Comparison of ENCODE assay signal across 29 cellular contexts in genomic region chr9:135655317-135656003, GRCh38. TPM values are rescaled to one million over a fixed set of nuclear protein-coding genes. Genes with fewer than 3 reads are reported as not detected.
"Had no signal": no experiment of that assay in that cellular context is flagged by ENCODE, and none has a peak within 500 bp of the region (broad histone marks: within the 10 kb centered on the region; RNA-seq: fewer than 3 reads in every experiment).

No MANE protein-coding gene starts in this region.

- H3K9ac ChIP-seq: neural progenitor cell, parathyroid adenoma had no signal

- H3K4me2 ChIP-seq: hepatocyte, neural progenitor cell had no signal

- ATAC-seq: left colon, mucosa of descending colon had no signal

- H3K27ac ChIP-seq: colonic mucosa, hepatocyte, neural progenitor cell, parathyroid adenoma, prostate gland, right lobe of liver, spleen had no signal

- H3K4me3 ChIP-seq: colonic mucosa, hepatocyte, mucosa of descending colon, neural progenitor cell, prostate gland, right lobe of liver, spleen had no signal

- H3K36me3 Mint-ChIP-seq: natural killer cell, neural progenitor cell had no signal

- H3K4me1 ChIP-seq: colonic mucosa, neural progenitor cell, parathyroid adenoma, prostate gland, right lobe of liver, spleen had no signal

- H3K79me2 ChIP-seq: hepatocyte, parathyroid adenoma had no signal

- DNase-seq: colonic mucosa; effector CD4-positive, alpha-beta T cell; endodermal cell; erythroblast; foreskin melanocyte; left colon; mammary epithelial cell; mucosa of descending colon; natural killer cell; occipital lobe; right lobe of liver; spleen; stimulated activated CD4-positive, alpha-beta T cell treated with anti-CD3 and anti-CD28 coated beads, Interleukin-2, amount 100 ng/mL, for 24 hours; stimulated activated CD4-positive, alpha-beta T cell treated with anti-CD3 and anti-CD28 coated beads, Interleukin-4, amount 100 ng/mL, for 4 hours; stimulated activated naive CD4-positive, alpha-beta T cell treated with Interleukin-2 at 50 U/mL for 16 hours; trophoblast cell had no signal

- H3K27me3 ChIP-seq: colonic mucosa, hepatocyte, neural progenitor cell, right lobe of liver had no signal

- H2AFZ ChIP-seq: hepatocyte, neural progenitor cell, parathyroid adenoma had no signal

- H3K36me3 ChIP-seq: colonic mucosa, neural progenitor cell, prostate gland, right lobe of liver, spleen had no signal

- H3K4me3 Mint-ChIP-seq: endodermal cell, natural killer cell, neural progenitor cell had no signal

- H3K9me3 ChIP-seq: colonic mucosa, mucosa of descending colon, prostate gland, right lobe of liver had no signal

- H3K27ac Mint-ChIP-seq: endodermal cell, natural killer cell, neural progenitor cell had no signal

- H3K4me1 Mint-ChIP-seq: endodermal cell, natural killer cell had no signal

RNA-seq across cellular contexts. Expression of gene LCN9, which starts 7.6 kb away (rescaled TPM):
- total RNA-seq: cerebellum, colonic mucosa, dermis microvascular lymphatic vessel endothelial cell, endothelial cell of umbilical vein, kidney epithelial cell, left colon, lower leg skin, mammary epithelial cell, mucosa of descending colon, natural killer cell, occipital lobe, prostate gland, renal cortical epithelial cell, right lobe of liver, skeletal muscle tissue, spleen, urinary bladder had no signal
- polyA plus RNA-seq: endothelial cell of umbilical vein, mammary epithelial cell, spleen, thymus, urinary bladder had no signal

RNA-seq across cellular contexts. Expression of gene GLT6D1, which starts 16.1 kb away (rescaled TPM):
- total RNA-seq: cerebellum, colonic mucosa, dermis microvascular lymphatic vessel endothelial cell, endothelial cell of umbilical vein, kidney epithelial cell, left colon, lower leg skin, mammary epithelial cell, mucosa of descending colon, natural killer cell, occipital lobe, prostate gland, renal cortical epithelial cell, right lobe of liver, skeletal muscle tissue, spleen, urinary bladder had no signal
- polyA plus RNA-seq: endothelial cell of umbilical vein, hepatocyte, mammary epithelial cell, spleen, urinary bladder had no signal

RNA-seq across cellular contexts. Expression of gene SOHLH1, which starts 43.8 kb away (rescaled TPM):
- total RNA-seq: cerebellum, colonic mucosa, endodermal cell, endothelial cell of umbilical vein, hepatocyte, kidney epithelial cell, left colon, mammary epithelial cell, mucosa of descending colon, natural killer cell, occipital lobe, renal cortical epithelial cell, right lobe of liver, spleen, urinary bladder had no signal
- polyA plus RNA-seq: endothelial cell of umbilical vein, hepatocyte, mammary epithelial cell, urinary bladder had no signal

RNA-seq across cellular contexts. Expression of gene KCNT1, which starts 46.5 kb away (rescaled TPM):
- total RNA-seq: dermis microvascular lymphatic vessel endothelial cell, endothelial cell of umbilical vein, hepatocyte, kidney epithelial cell, mammary epithelial cell, renal cortical epithelial cell, right lobe of liver had no signal
- polyA plus RNA-seq: endothelial cell of umbilical vein, mammary epithelial cell had no signal
